In genomic region chr2:85400023-85400422, GRCh38 we compare ENCODE assay signal across 18 cellular contexts. TPM values are rescaled to one million over a fixed set of nuclear protein-coding genes. Genes with fewer than 3 reads are reported as not detected.
"Had no signal": no experiment of that assay in that cellular context is flagged by ENCODE, and none has a peak within 500 bp of the region (broad histone marks: within the 10 kb centered on the region; RNA-seq: fewer than 3 reads in every experiment).

No MANE protein-coding gene starts in this region.

- H3K27ac Mint-ChIP-seq: activated CD4-positive, alpha-beta T cell treated with anti-CD3 and anti-CD28 coated beads, Interleukin-2, amount 10 ng/mL, durations not matched to agents 7 days and 5 days; activated naive CD8-positive, alpha-beta T cell treated with anti-CD3 and anti-CD28 coated beads, Interleukin-2, amount 10 ng/mL, durations not matched to agents 7 days and 5 days; natural killer cell; WTC11 had no signal

- H3K27ac ChIP-seq: epithelial cell of prostate, vagina had no signal

- DNase-seq: activated CD4-positive, alpha-beta T cell treated with anti-CD3 and anti-CD28 coated beads, Interleukin-2, amount 10 ng/mL, durations not matched to agents 7 days and 5 days; activated gamma-delta T cell; activated naive CD8-positive, alpha-beta T cell treated with anti-CD3 and anti-CD28 coated beads, Interleukin-2, amount 10 ng/mL, durations not matched to agents 7 days and 5 days; dermis blood vessel endothelial cell; effector memory CD8-positive, alpha-beta T cell; foreskin melanocyte; mesendoderm; natural killer cell; retina; stimulated activated CD4-positive, alpha-beta T cell treated with anti-CD3 and anti-CD28 coated beads, Interleukin-2, amount 100 ng/mL, for 48 hours; stimulated activated naive B cell treated with anti-CD40 and anti-IgM and Interleukin-4, amounts not matched to agents 10 μg/mL and 1 μg/mL and 100 μg/mL, for 72 hours; T-helper 2 cell had no signal

- H3K4me3 Mint-ChIP-seq: activated CD4-positive, alpha-beta T cell treated with anti-CD3 and anti-CD28 coated beads, Interleukin-2, amount 10 ng/mL, durations not matched to agents 7 days and 5 days; activated naive CD8-positive, alpha-beta T cell treated with anti-CD3 and anti-CD28 coated beads, Interleukin-2, amount 10 ng/mL, durations not matched to agents 7 days and 5 days; effector memory CD8-positive, alpha-beta T cell; natural killer cell; stimulated activated naive B cell treated with anti-CD40 and anti-IgM and Interleukin-4, amounts not matched to agents 10 μg/mL and 1 μg/mL and 100 μg/mL, for 72 hours; WTC11 had no signal

- ATAC-seq: effector memory CD8-positive, alpha-beta T cell; natural killer cell; stimulated activated naive B cell treated with anti-CD40 and anti-IgM and Interleukin-4, amounts not matched to agents 10 μg/mL and 1 μg/mL and 100 μg/mL, for 72 hours; WTC11 had no signal

- H3K9me3 Mint-ChIP-seq: effector memory CD8-positive, alpha-beta T cell had no signal

- H3K36me3 Mint-ChIP-seq: natural killer cell had no signal

- H3K4me3 ChIP-seq: breast epithelium, tibial artery, vagina had no signal

- H3K36me3 ChIP-seq: breast epithelium had no signal

- H3K27me3 ChIP-seq: breast epithelium, tibial artery, vagina had no signal

- H3K9me3 ChIP-seq: breast epithelium, tibial artery, vagina had no signal

- H3K27me3 Mint-ChIP-seq: activated CD4-positive, alpha-beta T cell treated with anti-CD3 and anti-CD28 coated beads, Interleukin-2, amount 10 ng/mL, durations not matched to agents 7 days and 5 days; activated naive CD8-positive, alpha-beta T cell treated with anti-CD3 and anti-CD28 coated beads, Interleukin-2, amount 10 ng/mL, durations not matched to agents 7 days and 5 days; effector memory CD8-positive, alpha-beta T cell; stimulated activated naive B cell treated with anti-CD40 and anti-IgM and Interleukin-4, amounts not matched to agents 10 μg/mL and 1 μg/mL and 100 μg/mL, for 72 hours had no signal

RNA-seq across cellular contexts. Expression of gene SH2D6, which starts 18.5 kb away (rescaled TPM):
- total RNA-seq: breast epithelium, dermis blood vessel endothelial cell, skeletal muscle tissue, vagina had no signal
